Comparison of ENCODE assay signal across 1 cellular context in the genomic region with DNA sequence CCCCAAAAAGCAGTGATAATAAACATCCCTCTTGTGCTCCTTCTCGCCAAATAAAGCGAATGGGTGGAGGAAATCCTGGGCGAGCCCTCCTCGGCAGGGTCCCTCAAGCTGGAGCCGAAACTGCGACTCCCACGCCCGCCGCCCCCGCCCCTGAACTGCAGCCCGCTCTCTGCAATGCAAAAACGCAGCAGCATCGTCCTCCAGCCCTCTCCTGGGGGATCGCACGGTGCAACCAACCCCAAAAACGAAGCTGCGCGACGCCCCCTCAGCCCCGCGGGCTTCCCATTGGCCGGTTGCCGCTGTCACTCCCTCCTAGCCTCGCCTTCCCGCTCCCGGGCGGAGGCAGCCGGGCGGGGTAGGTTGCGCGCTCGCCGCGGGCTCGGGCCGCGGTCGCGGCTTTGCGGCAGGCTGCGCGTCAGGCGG.
A peak's percentile ranks its signal among the peaks of the same experiment; 100 is the strongest.
TF ChIP-seq lines count a peak whose summit lies in the region.

A gene with protein sequence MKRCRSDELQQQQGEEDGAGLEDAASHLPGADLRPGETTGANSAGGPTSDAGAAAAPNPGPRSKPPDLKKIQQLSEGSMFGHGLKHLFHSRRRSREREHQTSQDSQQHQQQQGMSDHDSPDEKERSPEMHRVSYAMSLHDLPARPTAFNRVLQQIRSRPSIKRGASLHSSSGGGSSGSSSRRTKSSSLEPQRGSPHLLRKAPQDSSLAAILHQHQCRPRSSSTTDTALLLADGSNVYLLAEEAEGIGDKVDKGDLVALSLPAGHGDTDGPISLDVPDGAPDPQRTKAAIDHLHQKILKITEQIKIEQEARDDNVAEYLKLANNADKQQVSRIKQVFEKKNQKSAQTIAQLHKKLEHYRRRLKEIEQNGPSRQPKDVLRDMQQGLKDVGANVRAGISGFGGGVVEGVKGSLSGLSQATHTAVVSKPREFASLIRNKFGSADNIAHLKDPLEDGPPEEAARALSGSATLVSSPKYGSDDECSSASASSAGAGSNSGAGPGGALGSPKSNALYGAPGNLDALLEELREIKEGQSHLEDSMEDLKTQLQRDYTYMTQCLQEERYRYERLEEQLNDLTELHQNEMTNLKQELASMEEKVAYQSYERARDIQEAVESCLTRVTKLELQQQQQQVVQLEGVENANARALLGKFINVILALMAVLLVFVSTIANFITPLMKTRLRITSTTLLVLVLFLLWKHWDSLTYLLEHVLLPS (plus strand): TSS at position 363 of the 423 bp plus-strand sequence. CDS start 619 bp downstream, outside the sequence.

TF ChIP-seq in A549, 52 proteins besides CTCF, POLR2A, EP300 and RAD21 (continued from another document):
- TF ChIP-seq FOSL2 (IDR thresholded peaks at IDR 0.05), result no peak
- no peak for TF ChIP-seq FOSL2 (CRISPR knock-in tag; IDR thresholded peaks at IDR 0.05)
- no peak for TF ChIP-seq RNF2 (IDR thresholded peaks at IDR 0.05; ENCODE audit: borderline replicate concordance, low read depth)
- TF ChIP-seq CHD4 (IDR thresholded peaks at IDR 0.05; ENCODE audit: borderline replicate concordance), result no peak
- no peak for TF ChIP-seq NPAS2 (CRISPR knock-in tag; IDR thresholded peaks at IDR 0.05; ENCODE audit: borderline replicate concordance)
- no peak for TF ChIP-seq RARB (CRISPR knock-in tag; IDR thresholded peaks at IDR 0.05)
- TF ChIP-seq JUNB (IDR thresholded peaks at IDR 0.05), result no peak
- no peak for TF ChIP-seq CHD2 (IDR thresholded peaks at IDR 0.05; ENCODE audit: low read length, partially characterized antibody)
- no peak for TF ChIP-seq KDM1A (IDR thresholded peaks at IDR 0.05; ENCODE audit: low read depth)
- TF ChIP-seq, protein P1, sequence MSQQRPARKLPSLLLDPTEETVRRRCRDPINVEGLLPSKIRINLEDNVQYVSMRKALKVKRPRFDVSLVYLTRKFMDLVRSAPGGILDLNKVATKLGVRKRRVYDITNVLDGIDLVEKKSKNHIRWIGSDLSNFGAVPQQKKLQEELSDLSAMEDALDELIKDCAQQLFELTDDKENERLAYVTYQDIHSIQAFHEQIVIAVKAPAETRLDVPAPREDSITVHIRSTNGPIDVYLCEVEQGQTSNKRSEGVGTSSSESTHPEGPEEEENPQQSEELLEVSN (IDR thresholded peaks at IDR 0.05; ENCODE audit: borderline replicate concordance, low read depth), result 0 out of 2 replicates have a peak, but pooled peaks have one; percentile 36
- TF ChIP-seq, protein P2, sequence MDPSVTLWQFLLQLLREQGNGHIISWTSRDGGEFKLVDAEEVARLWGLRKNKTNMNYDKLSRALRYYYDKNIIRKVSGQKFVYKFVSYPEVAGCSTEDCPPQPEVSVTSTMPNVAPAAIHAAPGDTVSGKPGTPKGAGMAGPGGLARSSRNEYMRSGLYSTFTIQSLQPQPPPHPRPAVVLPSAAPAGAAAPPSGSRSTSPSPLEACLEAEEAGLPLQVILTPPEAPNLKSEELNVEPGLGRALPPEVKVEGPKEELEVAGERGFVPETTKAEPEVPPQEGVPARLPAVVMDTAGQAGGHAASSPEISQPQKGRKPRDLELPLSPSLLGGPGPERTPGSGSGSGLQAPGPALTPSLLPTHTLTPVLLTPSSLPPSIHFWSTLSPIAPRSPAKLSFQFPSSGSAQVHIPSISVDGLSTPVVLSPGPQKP (IDR thresholded peaks at IDR 0.05; ENCODE audit: low read depth, low read length), result no peak
- TF ChIP-seq ZNF302 (CRISPR knock-in tag; IDR thresholded peaks at IDR 0.05), result no peak
- no peak for TF ChIP-seq BHLHE40 (IDR thresholded peaks at IDR 0.05; ENCODE audit: low read depth, low read length)
- TF ChIP-seq, protein P3, sequence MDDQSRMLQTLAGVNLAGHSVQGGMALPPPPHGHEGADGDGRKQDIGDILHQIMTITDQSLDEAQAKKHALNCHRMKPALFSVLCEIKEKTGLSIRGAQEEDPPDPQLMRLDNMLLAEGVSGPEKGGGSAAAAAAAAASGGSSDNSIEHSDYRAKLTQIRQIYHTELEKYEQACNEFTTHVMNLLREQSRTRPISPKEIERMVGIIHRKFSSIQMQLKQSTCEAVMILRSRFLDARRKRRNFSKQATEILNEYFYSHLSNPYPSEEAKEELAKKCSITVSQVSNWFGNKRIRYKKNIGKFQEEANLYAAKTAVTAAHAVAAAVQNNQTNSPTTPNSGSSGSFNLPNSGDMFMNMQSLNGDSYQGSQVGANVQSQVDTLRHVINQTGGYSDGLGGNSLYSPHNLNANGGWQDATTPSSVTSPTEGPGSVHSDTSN (IDR thresholded peaks at IDR 0.05), result peak; percentile 96
- TF ChIP-seq FOXS1 (CRISPR knock-in tag; IDR thresholded peaks at IDR 0.05), result no peak
- TF ChIP-seq EHMT2 (IDR thresholded peaks at IDR 0.05; ENCODE audit: low read depth), result no peak
- TF ChIP-seq PHF8 (IDR thresholded peaks at IDR 0.05; ENCODE audit: borderline replicate concordance, low read depth), result no peak
- TF ChIP-seq JUN (IDR thresholded peaks at IDR 0.05), result peak in 1 of 2 experiments; percentile 12; a peak in 1 of 5 replicates
- TF ChIP-seq NR3C1 (IDR thresholded peaks at IDR 0.05), result no peak
- TF ChIP-seq, protein P4, sequence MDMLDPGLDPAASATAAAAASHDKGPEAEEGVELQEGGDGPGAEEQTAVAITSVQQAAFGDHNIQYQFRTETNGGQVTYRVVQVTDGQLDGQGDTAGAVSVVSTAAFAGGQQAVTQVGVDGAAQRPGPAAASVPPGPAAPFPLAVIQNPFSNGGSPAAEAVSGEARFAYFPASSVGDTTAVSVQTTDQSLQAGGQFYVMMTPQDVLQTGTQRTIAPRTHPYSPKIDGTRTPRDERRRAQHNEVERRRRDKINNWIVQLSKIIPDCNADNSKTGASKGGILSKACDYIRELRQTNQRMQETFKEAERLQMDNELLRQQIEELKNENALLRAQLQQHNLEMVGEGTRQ (IDR thresholded peaks at IDR 0.05), result no peak
- TF ChIP-seq, protein P5, sequence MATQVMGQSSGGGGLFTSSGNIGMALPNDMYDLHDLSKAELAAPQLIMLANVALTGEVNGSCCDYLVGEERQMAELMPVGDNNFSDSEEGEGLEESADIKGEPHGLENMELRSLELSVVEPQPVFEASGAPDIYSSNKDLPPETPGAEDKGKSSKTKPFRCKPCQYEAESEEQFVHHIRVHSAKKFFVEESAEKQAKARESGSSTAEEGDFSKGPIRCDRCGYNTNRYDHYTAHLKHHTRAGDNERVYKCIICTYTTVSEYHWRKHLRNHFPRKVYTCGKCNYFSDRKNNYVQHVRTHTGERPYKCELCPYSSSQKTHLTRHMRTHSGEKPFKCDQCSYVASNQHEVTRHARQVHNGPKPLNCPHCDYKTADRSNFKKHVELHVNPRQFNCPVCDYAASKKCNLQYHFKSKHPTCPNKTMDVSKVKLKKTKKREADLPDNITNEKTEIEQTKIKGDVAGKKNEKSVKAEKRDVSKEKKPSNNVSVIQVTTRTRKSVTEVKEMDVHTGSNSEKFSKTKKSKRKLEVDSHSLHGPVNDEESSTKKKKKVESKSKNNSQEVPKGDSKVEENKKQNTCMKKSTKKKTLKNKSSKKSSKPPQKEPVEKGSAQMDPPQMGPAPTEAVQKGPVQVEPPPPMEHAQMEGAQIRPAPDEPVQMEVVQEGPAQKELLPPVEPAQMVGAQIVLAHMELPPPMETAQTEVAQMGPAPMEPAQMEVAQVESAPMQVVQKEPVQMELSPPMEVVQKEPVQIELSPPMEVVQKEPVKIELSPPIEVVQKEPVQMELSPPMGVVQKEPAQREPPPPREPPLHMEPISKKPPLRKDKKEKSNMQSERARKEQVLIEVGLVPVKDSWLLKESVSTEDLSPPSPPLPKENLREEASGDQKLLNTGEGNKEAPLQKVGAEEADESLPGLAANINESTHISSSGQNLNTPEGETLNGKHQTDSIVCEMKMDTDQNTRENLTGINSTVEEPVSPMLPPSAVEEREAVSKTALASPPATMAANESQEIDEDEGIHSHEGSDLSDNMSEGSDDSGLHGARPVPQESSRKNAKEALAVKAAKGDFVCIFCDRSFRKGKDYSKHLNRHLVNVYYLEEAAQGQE (IDR thresholded peaks at IDR 0.05), result no peak
- TF ChIP-seq HOXB5 (CRISPR knock-in tag; IDR thresholded peaks at IDR 0.05), result no peak
- TF ChIP-seq ESRRA (IDR thresholded peaks at IDR 0.05; ENCODE audit: borderline replicate concordance, low read length), result no peak
- TF ChIP-seq ZFP36 (IDR thresholded peaks at IDR 0.05; ENCODE audit: borderline replicate concordance, partially characterized antibody), result no peak
- TF ChIP-seq TFCP2L1 (CRISPR knock-in tag; IDR thresholded peaks at IDR 0.05), result no peak
- no peak for TF ChIP-seq GATA3 (IDR thresholded peaks at IDR 0.05; ENCODE audit: borderline replicate concordance)
- no peak for TF ChIP-seq RCOR1 (IDR thresholded peaks at IDR 0.05; ENCODE audit: low read depth, low read length)
- no peak for TF ChIP-seq EHF (CRISPR knock-in tag; IDR thresholded peaks at IDR 0.05)
- TF ChIP-seq SMC3 (IDR thresholded peaks at IDR 0.05), result 0 out of 3 replicates have a peak, but pooled peaks have one; percentile 10
